11 cellular contexts compared by ENCODE assay signal in genomic region chr15:57485869-57486268, GRCh38.
A peak's percentile ranks its signal among the peaks of the same experiment; 100 is the strongest.
DNase-seq lines count a peak whose midpoint lies in the region; ATAC-seq, FAIRE-seq and TF ChIP-seq lines count a peak whose summit lies in the region.
"Had no signal": no experiment of that assay in that cellular context is flagged by ENCODE, and none has a peak within 500 bp of the region (broad histone marks: within the 10 kb centered on the region; RNA-seq: fewer than 3 reads in every experiment).

No MANE protein-coding gene starts in this region.

- no peaks in the 10 kb centered on the region for H3K79me2 ChIP-seq in PC-9 (ENCODE audit: low read depth)

- H3K36me3 ChIP-seq in PC-9 (ENCODE audit: low read depth) (no peaks in the 10 kb centered on the region), pancreas (no peaks in the 10 kb centered on the region), suprapubic skin (no peaks in the 10 kb centered on the region)
- H3K36me3 ChIP-seq: ascending aorta had no signal

- H3K4me2 ChIP-seq in PC-9: peak overlapping the region; percentile 38; the same call in 1 of the 2 replicates

- ATAC-seq in pancreas: peak; percentile 98 to 99 (median 98)
- no peak for ATAC-seq in HG02970 (IDR thresholded peaks at IDR 0.05; ENCODE audit: low FRiP score, unreplicated experiment)
- no peak for ATAC-seq in HG02981 (IDR thresholded peaks at IDR 0.05; ENCODE audit: unreplicated experiment)

- no peak for FAIRE-seq in pancreas (lab: Jason Lieb, UNC)

- no peaks in the 10 kb centered on the region for H3K9me2 ChIP-seq in PC-9 (ENCODE audit: insufficient read depth)

- H3K27me3 ChIP-seq in PC-9 (ENCODE audit: insufficient read depth, low read depth) (no peaks in the 10 kb centered on the region), pancreas (no peaks in the 10 kb centered on the region), suprapubic skin (no peaks in the 10 kb centered on the region)
- H3K27me3 ChIP-seq: ascending aorta had no signal

- 6 to 15% methylated on average over 2 of the region's 2 CpGs for WGBS in pancreas, 2 donors
- 16% methylated on average over 2 of the region's 2 CpGs for WGBS in suprapubic skin

- H3K27ac ChIP-seq in PC-9 (peak overlapping the region; percentile 45), pancreas (peak overlapping the region in 1 of 4 donors; percentile 10), suprapubic skin (no peak overlapping the region)
- H3K27ac ChIP-seq: ascending aorta had no signal

- H2AFZ ChIP-seq in PC-9: no peak overlapping the region

- H3K9me3 ChIP-seq in PC-9 (ENCODE audit: insufficient read depth, low read depth) (no peaks in the 10 kb centered on the region), pancreas (no peaks in the 10 kb centered on the region), suprapubic skin (no peaks in the 10 kb centered on the region)
- H3K9me3 ChIP-seq: ascending aorta had no signal

- no TSS peak for BruUV-seq in PC-9 (replicated peaks; lab: Mats Ljungman, UMichigan)

- no peaks in the 10 kb centered on the region for H4K20me1 ChIP-seq in PC-9 (ENCODE audit: insufficient read depth)

- no peak overlapping the region for H3K4me3 ChIP-seq in PC-9
- no peak overlapping the region for H3K4me3 ChIP-seq in epithelial cell of proximal tubule (ENCODE audit: low read depth, low read length)
- H3K4me3 ChIP-seq in pancreas: no peak overlapping the region
- no peak overlapping the region for H3K4me3 ChIP-seq in suprapubic skin
- H3K4me3 ChIP-seq: ascending aorta had no signal

- TF ChIP-seq EP300 in suprapubic skin (IDR thresholded peaks at IDR 0.05): no peak

- intact Hi-C loops in PC-9 (cut with micrococcal nuclease; ENCODE audit: unreplicated experiment) (loop anchor here (1.0 kb wide), 2 partner anchors 20 to 41 kb away; no protein-coding TSS in a partner anchor), pancreas (cut with DNase I) (no loop called here)

- TF ChIP-seq CTCF in PC-9 (conservative IDR thresholded peaks at IDR 0.05) (no peak), epithelial cell of proximal tubule (conservative IDR thresholded peaks at IDR 0.05; ENCODE audit: low read depth, low read length) (no peak), pancreas (IDR thresholded peaks at IDR 0.05) (no peak), suprapubic skin (IDR thresholded peaks at IDR 0.05) (no peak)

- CTCF ChIA-PET in PC-9 (lab: Charles Lee) (interaction anchor here (1.8 kb wide), 1 partner anchor 19 kb away, joined by 3 read pairs; no protein-coding TSS in a partner anchor), HEK293T (lab: Yijun Ruan, JAX) (no interaction called here)

- no peak for TF ChIP-seq POLR2A in suprapubic skin (IDR thresholded peaks at IDR 0.05)

- DNase-seq in EL (peak; percentile 96), PC-9 (peak; percentile 85 to 93), epithelial cell of proximal tubule (ENCODE audit: low read depth) (peak; percentile 95), pancreas (peak; percentile 65 to 81 (median 71)), HEK293T (ENCODE audit: extremely low spot score) (no peak), suprapubic skin (ENCODE audit: low spot score in 2 of 2) (no peak)
- DNase-seq: activated CD4-positive, alpha-beta T cell treated with anti-CD3 and anti-CD28 coated beads, Interleukin-2, amount 10 ng/mL, durations not matched to agents 24 days and 14 days; immature natural killer cell had no signal

- H3K4me1 ChIP-seq in PC-9 (replicated peaks; ENCODE audit: insufficient read depth) (peaks cover 20% of the 10 kb centered on the region), pancreas (peaks cover 0 to 20% (median 5%) of the 10 kb centered on the region in 3 donors), suprapubic skin (peaks cover 8% of the 10 kb centered on the region)
- H3K4me1 ChIP-seq: ascending aorta had no signal

- H3F3A ChIP-seq in PC-9 (ENCODE audit: insufficient read depth, low read depth): peaks cover 5% of the 10 kb centered on the region; the same call in 1 of the 2 replicates

- POLR2A ChIA-PET in PC-9 (lab: Charles Lee; ENCODE audit: unreplicated experiment): interaction anchor here (0.8 kb wide), 1 partner anchor 1591 kb away, joined by 63 read pairs; no protein-coding TSS in a partner anchor
- POLR2A ChIA-PET in HEK293T (lab: Yijun Ruan, JAX): no interaction called here

TF ChIP-seq in HEK293T, 16 proteins besides CTCF, POLR2A, EP300 and RAD21:
- TF ChIP-seq HDGF (IDR thresholded peaks at IDR 0.05; ENCODE audit: borderline replicate concordance): no peak
- TF ChIP-seq FOXK2 (IDR thresholded peaks at IDR 0.05): no peak
- TF ChIP-seq FOXM1 (IDR thresholded peaks at IDR 0.05; ENCODE audit: borderline replicate concordance): no peak
- TF ChIP-seq TARDBP (IDR thresholded peaks at IDR 0.05): no peak
- TF ChIP-seq NFRKB (IDR thresholded peaks at IDR 0.05): no peak
- no peak for TF ChIP-seq FOXA1 (IDR thresholded peaks at IDR 0.05)
- no peak for TF ChIP-seq PKNOX1 (IDR thresholded peaks at IDR 0.05)
- no peak for TF ChIP-seq ZNF384 (IDR thresholded peaks at IDR 0.05)
- TF ChIP-seq ELF4 (IDR thresholded peaks at IDR 0.05): no peak
- TF ChIP-seq ARNT (IDR thresholded peaks at IDR 0.05): no peak
- TF ChIP-seq L3MBTL2 (conservative IDR thresholded peaks at IDR 0.05): no peak
- no peak for TF ChIP-seq SUZ12 (IDR thresholded peaks at IDR 0.05)
- TF ChIP-seq SP1 (IDR thresholded peaks at IDR 0.05): no peak
- no peak for TF ChIP-seq LEF1 (IDR thresholded peaks at IDR 0.05; ENCODE audit: borderline replicate concordance)
- no peak for TF ChIP-seq BHLHE40 (IDR thresholded peaks at IDR 0.05; ENCODE audit: borderline replicate concordance)
- no peak for TF ChIP-seq CTBP1 (IDR thresholded peaks at IDR 0.05; ENCODE audit: borderline replicate concordance)

Comparison
In these comparisons a context has a peak if more than half of its experiments do, and no peak if none do; other contexts are left out.
1. DNase-seq: peak in EL (single experiment), PC-9 (2 of 2), epithelial cell of proximal tubule (single experiment) and pancreas (6 of 6); none in HEK293T (single experiment) and suprapubic skin (0 of 2).
2. ATAC-seq: peak in pancreas (4 of 4); none in HG02970 (single experiment) and HG02981 (single experiment).